ENCODE assay signal across 12 cellular contexts in genomic region chr2:216341151-216341550, GRCh38. TPM values are rescaled to one million over a fixed set of nuclear protein-coding genes. Genes with fewer than 3 reads are reported as not detected.
A peak's percentile ranks its signal among the peaks of the same experiment; 100 is the strongest.
DNase-seq lines count a peak whose midpoint lies in the region; ATAC-seq and TF ChIP-seq lines count a peak whose summit lies in the region.
"Had no signal": no experiment of that assay in that cellular context is flagged by ENCODE, and none has a peak within 500 bp of the region (broad histone marks: within the 10 kb centered on the region; RNA-seq: fewer than 3 reads in every experiment).

No MANE protein-coding gene starts in this region.

- no peak for TF ChIP-seq CTCF in fibroblast of mammary gland (conservative IDR thresholded peaks at IDR 0.05; ENCODE audit: control insufficient read depth, insufficient read depth, low read depth, low read length)

- no peaks in the 10 kb centered on the region for H3K27me3 ChIP-seq in HAP-1 (ENCODE audit: low read depth)

- no peaks in the 10 kb centered on the region for H3K36me3 ChIP-seq in HAP-1 (replicated peaks)

- H3K9me3 Mint-ChIP-seq in stimulated activated naive CD8-positive, alpha-beta T cell treated with anti-CD3 and anti-CD28 coated beads, Interleukin-15, amount 100 ng/mL, for 72 hours: peaks cover 6 to 7% of the 10 kb centered on the region in 2 donors
- H3K9me3 Mint-ChIP-seq: CD4-positive, alpha-beta T cell had no signal

- no peak overlapping the region for H3K4me3 ChIP-seq in fibroblast of mammary gland (ENCODE audit: control insufficient read depth, low read depth, low read length)
- H3K4me3 ChIP-seq in HAP-1: no peak overlapping the region
- H3K4me3 ChIP-seq: GM12878 had no signal

- no peak overlapping the region for H3K4me3 Mint-ChIP-seq in stimulated activated naive CD8-positive, alpha-beta T cell treated with anti-CD3 and anti-CD28 coated beads, Interleukin-15, amount 100 ng/mL, for 72 hours
- H3K4me3 Mint-ChIP-seq: CD4-positive, alpha-beta T cell; T-cell had no signal

- H3K4me1 Mint-ChIP-seq in stimulated activated naive CD8-positive, alpha-beta T cell treated with anti-CD3 and anti-CD28 coated beads, Interleukin-15, amount 100 ng/mL, for 72 hours: peaks cover 22% of the 10 kb centered on the region

- intact Hi-C loops in Right ventricle myocardium inferior (cut with DNase I): no loop called here
- intact Hi-C loops in cardiac septum (cut with DNase I): no loop called here

- no peaks in the 10 kb centered on the region for H3K9me3 ChIP-seq in HAP-1

- in situ Hi-C loops in HAP-1 (cut with MboI; ENCODE audit: low sequenced_read_pairs): no loop called here

- no peaks in the 10 kb centered on the region for H3K27me3 Mint-ChIP-seq in stimulated activated naive CD8-positive, alpha-beta T cell treated with anti-CD3 and anti-CD28 coated beads, Interleukin-15, amount 100 ng/mL, for 72 hours
- H3K27me3 Mint-ChIP-seq: CD4-positive, alpha-beta T cell; T-cell had no signal

- peak overlapping the region in 1 of 2 donors; percentile 49 for H3K27ac Mint-ChIP-seq in stimulated activated naive CD8-positive, alpha-beta T cell treated with anti-CD3 and anti-CD28 coated beads, Interleukin-15, amount 100 ng/mL, for 72 hours
- H3K27ac Mint-ChIP-seq: CD4-positive, alpha-beta T cell had no signal

- peak; percentile 35 for ATAC-seq in Right ventricle myocardium inferior
- peak; percentile 60 for ATAC-seq in stimulated activated naive CD8-positive, alpha-beta T cell treated with anti-CD3 and anti-CD28 coated beads, Interleukin-15, amount 100 ng/mL, for 72 hours
- ATAC-seq: GM12878, T-cell had no signal

- peaks cover 11% of the 10 kb centered on the region for H3K4me1 ChIP-seq in HAP-1

- DNase-seq in Right ventricle myocardium inferior (ENCODE audit: missing footprints) (no peak), cardiac septum (ENCODE audit: low spot score) (no peak), NCI-H345 treated with DMSO at 0.1 percent for 48 hours (lab: John Stamatoyannopoulos, UW; ENCODE audit: unreplicated experiment) (peak; percentile 31), fibroblast of mammary gland (ENCODE audit: low read depth) (peak; percentile 69), mesenteric fat pad (ENCODE audit: low spot score) (no peak), HAP-1 (ENCODE audit: low spot score in 2 of 2) (no peak), globus pallidus (ENCODE audit: low spot score) (no peak)
- no peak for DNase-seq in stimulated activated naive CD8-positive, alpha-beta T cell treated with anti-CD3 and anti-CD28 coated beads, Interleukin-15, amount 100 ng/mL, for 72 hours
- DNase-seq: CD4-positive, alpha-beta T cell; NCI-H526 treated with DMSO at 0.1 percent for 48 hours; T-cell had no signal

RNA-seq across cellular contexts. Expression of gene MARCHF4, which starts 31.1 kb away (rescaled TPM):
- total RNA-seq in Right ventricle myocardium inferior (0.08 TPM), cardiac septum (not detected), mesenteric fat pad (not detected)
- total RNA-seq: CD4-positive, alpha-beta T cell; GM12878; T-cell had no signal

Comparison
In these comparisons a context has a peak if more than half of its experiments do, and no peak if none do; other contexts are left out.
1. DNase-seq: peak in NCI-H345 treated with DMSO at 0.1 percent for 48 hours (single experiment) and fibroblast of mammary gland (single experiment); none in Right ventricle myocardium inferior (single experiment), cardiac septum (single experiment), stimulated activated naive CD8-positive, alpha-beta T cell treated with anti-CD3 and anti-CD28 coated beads, Interleukin-15, amount 100 ng/mL, for 72 hours (0 of 2), mesenteric fat pad (single experiment), HAP-1 (0 of 2) and globus pallidus (single experiment).